Comparison of ENCODE assay signal across 1 cellular context in genomic region chr22:21629262-21630149, GRCh38.
TF ChIP-seq lines count a peak whose summit lies in the region.

Gene YDJC (minus strand): TSS chr22:21630022. CDS start chr22:21630014, 8 bp downstream.

TF ChIP-seq in HEK293, 187 proteins besides CTCF, POLR2A, EP300 and RAD21 (continued from another document and continues in another):
- TF ChIP-seq ZNF513 (tag by site-specific recombination; IDR thresholded peaks at IDR 0.05) = no peak
- no peak for TF ChIP-seq ZNF664 (tag by site-specific recombination; IDR thresholded peaks at IDR 0.05)
- no peak for TF ChIP-seq OVOL3 (tag by site-specific recombination; IDR thresholded peaks at IDR 0.05)
- TF ChIP-seq ZXDB (tag by site-specific recombination; IDR thresholded peaks at IDR 0.05) = peak; percentile 73
- no peak for TF ChIP-seq ZNF549 (tag by site-specific recombination; IDR thresholded peaks at IDR 0.05)
- TF ChIP-seq ZNF830 (tag by site-specific recombination; IDR thresholded peaks at IDR 0.05; ENCODE audit: low read depth) = no peak
- TF ChIP-seq ZNF548 (tag by site-specific recombination; IDR thresholded peaks at IDR 0.05) = no peak
- TF ChIP-seq IKZF3 (tag by site-specific recombination; IDR thresholded peaks at IDR 0.05) = peak; percentile 29; the same call in 1 of the 2 replicates
- TF ChIP-seq HOXA7 (CRISPR knock-in tag; IDR thresholded peaks at IDR 0.05; ENCODE audit: borderline replicate concordance) = no peak
- peak; percentile 32; the same call in 1 of the 2 replicates for TF ChIP-seq WT1 (tag by site-specific recombination; IDR thresholded peaks at IDR 0.05)
- TF ChIP-seq ZNF449 (tag by site-specific recombination; IDR thresholded peaks at IDR 0.05) = peak; percentile 57; the same call in 1 of the 2 replicates
- TF ChIP-seq KLF17 (tag by site-specific recombination; IDR thresholded peaks at IDR 0.05) = peak; percentile 63
- TF ChIP-seq ZNF530 (tag by site-specific recombination; IDR thresholded peaks at IDR 0.05; ENCODE audit: low read depth) = no peak
- TF ChIP-seq SCRT2 (tag by site-specific recombination; IDR thresholded peaks at IDR 0.05) = no peak
- TF ChIP-seq ZNF146 (tag by site-specific recombination; IDR thresholded peaks at IDR 0.05) = no peak
- TF ChIP-seq KLF9 (tag by site-specific recombination; IDR thresholded peaks at IDR 0.05; ENCODE audit: low read depth) = peak; percentile 93
- TF ChIP-seq ZNF366 (tag by site-specific recombination; conservative IDR thresholded peaks at IDR 0.05) = no peak
- no peak for TF ChIP-seq ZNF350 (tag by site-specific recombination; IDR thresholded peaks at IDR 0.05)
- TF ChIP-seq KLF8 (tag by site-specific recombination; IDR thresholded peaks at IDR 0.05) = peak; percentile 99
- TF ChIP-seq REST (tag by site-specific recombination; IDR thresholded peaks at IDR 0.05) = no peak
- peak; percentile 87 for TF ChIP-seq HIC1 (tag by site-specific recombination; IDR thresholded peaks at IDR 0.05)
- peak; percentile 90 for TF ChIP-seq ZNF580 (tag by site-specific recombination; IDR thresholded peaks at IDR 0.05)
- no peak for TF ChIP-seq ZNF157 (tag by site-specific recombination; IDR thresholded peaks at IDR 0.05)
- no peak for TF ChIP-seq PRDM2 (tag by site-specific recombination; IDR thresholded peaks at IDR 0.05; ENCODE audit: borderline replicate concordance)
- peak; percentile 34; the same call in 1 of the 2 replicates for TF ChIP-seq ZSCAN30 (tag by site-specific recombination; IDR thresholded peaks at IDR 0.05)
- TF ChIP-seq ZNF423 (tag by site-specific recombination; IDR thresholded peaks at IDR 0.05) = peak; percentile 70
- no peak for TF ChIP-seq ZNF138 (tag by site-specific recombination; IDR thresholded peaks at IDR 0.05; ENCODE audit: borderline replicate concordance)
- TF ChIP-seq YY2 (tag by site-specific recombination; IDR thresholded peaks at IDR 0.05) = no peak
- TF ChIP-seq ZNF621 (tag by site-specific recombination; IDR thresholded peaks at IDR 0.05) = no peak
- no peak for TF ChIP-seq ZNF560 (tag by site-specific recombination; IDR thresholded peaks at IDR 0.05; ENCODE audit: borderline replicate concordance)
- TF ChIP-seq ZNF626 (tag by site-specific recombination; IDR thresholded peaks at IDR 0.05) = no peak
- TF ChIP-seq ZNF610 (tag by site-specific recombination; IDR thresholded peaks at IDR 0.05; ENCODE audit: borderline replicate concordance) = no peak
- TF ChIP-seq ZNF398 (tag by site-specific recombination; IDR thresholded peaks at IDR 0.05) = 0 out of 2 replicates have a peak, but pooled peaks have one; percentile 7
- no peak for TF ChIP-seq ZNF202 (tag by site-specific recombination; IDR thresholded peaks at IDR 0.05; ENCODE audit: borderline replicate concordance)
- no peak for TF ChIP-seq ZNF266 (tag by site-specific recombination; IDR thresholded peaks at IDR 0.05; ENCODE audit: low read depth)
- no peak for TF ChIP-seq ZNF302 (tag by site-specific recombination; IDR thresholded peaks at IDR 0.05; ENCODE audit: low read depth)
- no peak for TF ChIP-seq ZNF112 (tag by site-specific recombination; IDR thresholded peaks at IDR 0.05)
- no peak for TF ChIP-seq ZNF747 (tag by site-specific recombination; IDR thresholded peaks at IDR 0.05)
- TF ChIP-seq ZBTB26 (tag by site-specific recombination; optimal IDR thresholded peaks at IDR 0.05) = peak; percentile 94
- peak; percentile 92 for TF ChIP-seq ZBTB17 (tag by site-specific recombination; IDR thresholded peaks at IDR 0.05)
- no peak; the same call in 1 of the 2 replicates for TF ChIP-seq ZSCAN5A (tag by site-specific recombination; IDR thresholded peaks at IDR 0.05)
